ENCODE assay signal across 23 cellular contexts in the genomic region with DNA sequence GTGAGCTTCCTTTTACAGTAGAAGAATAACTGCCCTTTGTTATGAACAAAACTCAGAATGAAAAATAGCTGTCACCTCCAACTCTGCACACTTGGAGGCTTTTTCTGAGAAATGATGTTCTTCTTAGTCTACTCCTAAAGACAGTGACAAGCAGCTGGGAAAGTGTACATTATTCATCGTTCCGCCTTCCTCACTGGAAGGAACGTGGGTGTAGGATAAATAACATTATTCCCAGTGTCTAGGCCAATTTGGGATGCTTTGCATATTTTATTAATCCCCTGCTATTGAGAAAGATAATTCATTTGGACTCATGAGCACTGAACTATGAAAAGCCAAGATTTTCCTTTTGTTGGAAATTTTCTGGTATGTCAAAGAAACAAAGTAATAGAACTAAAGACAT.
DNase-seq lines count a peak whose midpoint lies in the region; ATAC-seq, FAIRE-seq and TF ChIP-seq lines count a peak whose summit lies in the region.
"Had no signal": no experiment of that assay in that cellular context is flagged by ENCODE, and none has a peak within 500 bp of the region (broad histone marks: within the 10 kb centered on the region; RNA-seq: fewer than 3 reads in every experiment).

No MANE protein-coding gene starts in this region.

- H3K36me3 ChIP-seq in gastroesophageal sphincter (no peaks in the 10 kb centered on the region), smooth muscle cell (ENCODE audit: low read depth) (no peaks in the 10 kb centered on the region), gastrocnemius medialis (no peaks in the 10 kb centered on the region), spleen (no peaks in the 10 kb centered on the region)
- H3K36me3 ChIP-seq: MG63, SJCRH30 had no signal

- in situ Hi-C loops in gastrocnemius medialis (cut with MboI; ENCODE audit: low sequenced_read_pairs in 4 of 4), result no loop called here

- peak; percentile 80 for DNase-seq in NCI-H2227 treated with DMSO at 0.1 percent for 48 hours (lab: John Stamatoyannopoulos, UW)
- DNase-seq in smooth muscle cell (lab: John Stamatoyannopoulos, UW; ENCODE audit: unreplicated experiment), result no peak
- DNase-seq in gastrocnemius medialis, result no peak
- DNase-seq in spleen, result no peak
- DNase-seq: CD8-positive, alpha-beta memory T cell; DMS153; DND-41; GM23248; H9; KG1; MG63; NCI-H2029; NCI-H774; SJCRH30 had no signal

- TF ChIP-seq CTCF in gastroesophageal sphincter (IDR thresholded peaks at IDR 0.05) (no peak), smooth muscle cell (IDR thresholded peaks at IDR 0.05; ENCODE audit: borderline replicate concordance, insufficient read depth, poor library complexity, severe bottlenecking) (no peak), gastrocnemius medialis (IDR thresholded peaks at IDR 0.05 in 4 of 5, conservative IDR thresholded peaks at IDR 0.05 in 1 of 5) (no peak), spleen (IDR thresholded peaks at IDR 0.05 in 8 of 11, conservative IDR thresholded peaks at IDR 0.05 in 3 of 11) (no peak)

- no peak for TF ChIP-seq EP300 in gastroesophageal sphincter (IDR thresholded peaks at IDR 0.05)

- H3K27ac ChIP-seq in gastroesophageal sphincter, result peak overlapping the region in 2 of 4 donors; percentile 41 to 42
- H3K27ac ChIP-seq in smooth muscle cell (ENCODE audit: low read depth), result peak overlapping the region; percentile 47
- no peak overlapping the region for H3K27ac ChIP-seq in gastrocnemius medialis
- H3K27ac ChIP-seq in spleen, result no peak overlapping the region
- H3K27ac ChIP-seq: A549, C4-2B, GM23248, SJCRH30 had no signal

- H3F3A ChIP-seq in smooth muscle cell (ENCODE audit: low read depth), result no peaks in the 10 kb centered on the region

- H2AFZ ChIP-seq in smooth muscle cell (ENCODE audit: low read depth), result no peak overlapping the region
- H2AFZ ChIP-seq: GM23248 had no signal

- FAIRE-seq in colon (lab: Jason Lieb, UNC), result peak; percentile 53
- FAIRE-seq: A549, GM12892 had no signal

- WGBS in gastroesophageal sphincter (ENCODE audit: low coverage in 1 of 2), 2 donors, result 18 to 20% methylated on average over 1 to 3 of the region's 3 CpGs
- WGBS in smooth muscle cell (ENCODE audit: low lambda C conversion rate), result 36% methylated on average over 3 of the region's 3 CpGs
- 67 to 85% (median 79%) methylated on average over 3 of the region's 3 CpGs for WGBS in spleen, 5 donors

- peak overlapping the region; percentile 2 for H3K4me2 ChIP-seq in smooth muscle cell
- H3K4me2 ChIP-seq: A549 had no signal

- intact Hi-C loops in gastrocnemius medialis (cut with DNase I; ENCODE audit: low total_unique reads), result no loop called here
- intact Hi-C loops in spleen (cut with DNase I; ENCODE audit: low total_unique reads), result no loop called here

- no peak for TF ChIP-seq POLR2A in gastroesophageal sphincter (IDR thresholded peaks at IDR 0.05)
- no peak for TF ChIP-seq POLR2A in gastrocnemius medialis (IDR thresholded peaks at IDR 0.05)
- TF ChIP-seq POLR2A in spleen (IDR thresholded peaks at IDR 0.05), result no peak

- no peak overlapping the region for H3K9ac ChIP-seq in smooth muscle cell (ENCODE audit: low read depth)
- H3K9ac ChIP-seq: GM23248 had no signal

- H3K9me3 ChIP-seq in gastroesophageal sphincter, result no peaks in the 10 kb centered on the region
- peaks cover 3% of the 10 kb centered on the region for H3K9me3 ChIP-seq in smooth muscle cell (replicated peaks; ENCODE audit: low read depth)
- H3K9me3 ChIP-seq in gastrocnemius medialis, result no peaks in the 10 kb centered on the region
- no peaks in the 10 kb centered on the region for H3K9me3 ChIP-seq in spleen
- H3K9me3 ChIP-seq: A549, MG63, SJCRH30 had no signal

- H3K4me3 ChIP-seq in gastroesophageal sphincter (no peak overlapping the region), smooth muscle cell (no peak overlapping the region), gastrocnemius medialis (no peak overlapping the region), spleen (no peak overlapping the region)
- H3K4me3 ChIP-seq: A549, GM23248, MG63, SJCRH30 had no signal

- H3K4me1 ChIP-seq in gastroesophageal sphincter (peaks cover 0 to 10% (median 0%) of the 10 kb centered on the region in 3 donors), smooth muscle cell (ENCODE audit: low read depth) (peaks cover 7% of the 10 kb centered on the region), gastrocnemius medialis (no peaks in the 10 kb centered on the region), spleen (no peaks in the 10 kb centered on the region)
- H3K4me1 ChIP-seq: A549, SJCRH30 had no signal

- no peaks in the 10 kb centered on the region for H4K20me1 ChIP-seq in smooth muscle cell (ENCODE audit: low read depth)

- ATAC-seq in gastroesophageal sphincter (peak; percentile 25), gastrocnemius medialis (no peak), HG03159 (IDR thresholded peaks at IDR 0.05; ENCODE audit: unreplicated experiment) (no peak)
- ATAC-seq: A549, PC-3, Right ventricle myocardium inferior, SK-N-SH treated with all-trans-retinoic acid at 6 μM for 48 hours had no signal

- H3K79me2 ChIP-seq in smooth muscle cell (ENCODE audit: low read depth), result no peaks in the 10 kb centered on the region

- H3K27me3 ChIP-seq in gastroesophageal sphincter (no peaks in the 10 kb centered on the region), smooth muscle cell (ENCODE audit: low read depth) (no peaks in the 10 kb centered on the region), gastrocnemius medialis (no peaks in the 10 kb centered on the region), spleen (replicated peaks in 1 of 7) (no peaks in the 10 kb centered on the region)
- H3K27me3 ChIP-seq: MG63, SJCRH30 had no signal
